Comparison of ENCODE assay signal across 17 cellular contexts in genomic region chr17:4017377-4017776, GRCh38. TPM values are rescaled to one million over a fixed set of nuclear protein-coding genes. Genes with fewer than 3 reads are reported as not detected.
A peak's percentile ranks its signal among the peaks of the same experiment; 100 is the strongest.
DNase-seq lines count a peak whose midpoint lies in the region; ATAC-seq, FAIRE-seq and TF ChIP-seq lines count a peak whose summit lies in the region.
"Had no signal": no experiment of that assay in that cellular context is flagged by ENCODE, and none has a peak within 500 bp of the region (broad histone marks: within the 10 kb centered on the region; RNA-seq: fewer than 3 reads in every experiment).

No MANE protein-coding gene starts in this region.

- no peaks in the 10 kb centered on the region for H3K27me3 ChIP-seq in KMS-11 (ENCODE audit: insufficient read depth, low read depth)
- H3K27me3 ChIP-seq in bronchial epithelial cell (ENCODE audit: control insufficient read depth, insufficient read depth, low read length): no peaks in the 10 kb centered on the region
- H3K27me3 ChIP-seq in neuronal stem cell (ENCODE audit: control insufficient read depth in 3 of 3, insufficient read depth in 3 of 3, low read depth in 1 of 3, low read length in 3 of 3): no peaks in the 10 kb centered on the region
- H3K27me3 ChIP-seq in HAP-1 (ENCODE audit: low read depth): no peaks in the 10 kb centered on the region
- H3K27me3 ChIP-seq: left lung had no signal

- no peaks in the 10 kb centered on the region for H4K20me1 ChIP-seq in KMS-11 (ENCODE audit: insufficient read depth)

- H3K9ac ChIP-seq in KMS-11 (no peak overlapping the region), neuronal stem cell (ENCODE audit: low read depth, low read length, poor library complexity) (no peak overlapping the region)

- in situ Hi-C loops in HAP-1 (cut with MboI; ENCODE audit: low sequenced_read_pairs): no loop called here

- no peak overlapping the region for H3K27ac Mint-ChIP-seq in naive thymus-derived CD8-positive, alpha-beta T cell

- no peak overlapping the region for H3K4ac ChIP-seq in neuronal stem cell (ENCODE audit: low read length)

- H3K79me1 ChIP-seq in neuronal stem cell (ENCODE audit: low read depth, low read length): no peaks in the 10 kb centered on the region

- H3K4me1 ChIP-seq in KMS-11 (ENCODE audit: low read depth, poor library complexity, severe bottlenecking) (no peaks in the 10 kb centered on the region), neuronal stem cell (ENCODE audit: control insufficient read depth in 2 of 2, insufficient read depth in 1 of 2, low read depth in 1 of 2, low read length in 2 of 2) (no peaks in the 10 kb centered on the region), HAP-1 (no peaks in the 10 kb centered on the region)
- H3K4me1 ChIP-seq: left lung had no signal

- no peak for ATAC-seq in naive thymus-derived CD8-positive, alpha-beta T cell
- ATAC-seq: left lung; naive thymus-derived CD4-positive, alpha-beta T cell; stimulated activated naive CD8-positive, alpha-beta T cell treated with anti-CD3 and anti-CD28 coated beads, Interleukin-15, amount 100 ng/mL, for 72 hours had no signal

- H2BK12ac ChIP-seq in neuronal stem cell (ENCODE audit: low read length): no peak overlapping the region

- no peak overlapping the region for H4K91ac ChIP-seq in neuronal stem cell (ENCODE audit: low read depth, low read length, poor library complexity)

- no peak overlapping the region for H3K27ac ChIP-seq in KMS-11
- no peak overlapping the region for H3K27ac ChIP-seq in neuronal stem cell (replicated peaks; ENCODE audit: low read length)
- H3K27ac ChIP-seq in RWPE1: no peak overlapping the region
- H3K27ac ChIP-seq: C4-2B, HL-60, left lung had no signal

- no peak overlapping the region for H2BK120ac ChIP-seq in neuronal stem cell (ENCODE audit: low read depth, low read length)

- H3K23ac ChIP-seq in neuronal stem cell (ENCODE audit: low read depth, low read length, poor library complexity): no peak overlapping the region

- H3K4me2 ChIP-seq in KMS-11: no peak overlapping the region
- no peak overlapping the region for H3K4me2 ChIP-seq in neuronal stem cell (ENCODE audit: insufficient read depth, low read length, poor library complexity, severe bottlenecking)

- H2AK5ac ChIP-seq in neuronal stem cell (ENCODE audit: low read depth, low read length): no peak overlapping the region

- DNase-seq in GM10248 (ENCODE audit: extremely low spot score): no peak
- DNase-seq in bronchial epithelial cell (ENCODE audit: low read depth): no peak
- DNase-seq in neuronal stem cell (ENCODE audit: low spot score): no peak
- no peak for DNase-seq in RWPE1 (ENCODE audit: low spot score)
- no peak for DNase-seq in naive thymus-derived CD8-positive, alpha-beta T cell
- no peak for DNase-seq in amniotic stem cell (lab: John Stamatoyannopoulos, UW)
- DNase-seq in HAP-1 (ENCODE audit: low spot score in 2 of 2): no peak
- DNase-seq: activated CD8-positive, alpha-beta memory T cell treated with anti-CD3 and anti-CD28 coated beads for 24 hours; activated naive CD4-positive, alpha-beta T cell treated with Interleukin-2 at 50 U/mL for 16 hours; naive thymus-derived CD4-positive, alpha-beta T cell; NCI-H2227 treated with DMSO at 0.1 percent for 48 hours; stimulated activated naive CD8-positive, alpha-beta T cell treated with anti-CD3 and anti-CD28 coated beads, Interleukin-15, amount 100 ng/mL, for 72 hours; T1000 had no signal

- H2AFZ ChIP-seq in KMS-11 (ENCODE audit: low read depth) (no peak overlapping the region), neuronal stem cell (ENCODE audit: low read length) (no peak overlapping the region)

- H3K4me1 Mint-ChIP-seq in naive thymus-derived CD8-positive, alpha-beta T cell: peaks cover 0 to 2% (median 0%) of the 10 kb centered on the region in 4 donors
- H3K4me1 Mint-ChIP-seq: stimulated activated naive CD8-positive, alpha-beta T cell treated with anti-CD3 and anti-CD28 coated beads, Interleukin-15, amount 100 ng/mL, for 72 hours had no signal

- H3K36me3 ChIP-seq in KMS-11 (ENCODE audit: insufficient read depth) (no peaks in the 10 kb centered on the region), bronchial epithelial cell (ENCODE audit: control insufficient read depth, insufficient read depth, low read length) (peaks cover 33% of the 10 kb centered on the region), neuronal stem cell (replicated peaks in 1 of 2; ENCODE audit: control insufficient read depth in 2 of 2, insufficient read depth in 2 of 2, low read length in 2 of 2) (peaks cover 23 to 98% of the 10 kb centered on the region in 2 donors), HAP-1 (replicated peaks) (peaks cover 69% of the 10 kb centered on the region)

- CTCF ChIA-PET in GM10248 (lab: Yijun Ruan, JAX) (interaction anchor here (0.6 to 3.3 kb wide), 13 partner anchors 9 to 280 kb away, joined by 3 to 21 read pairs (median 3); no protein-coding TSS in a partner anchor), RWPE1 (lab: Yijun Ruan, JAX) (interaction anchor here (0.7 kb wide), 1 partner anchor 67 kb away, joined by 3 read pairs; no protein-coding TSS in a partner anchor)

- no peak overlapping the region for H3K4me3 Mint-ChIP-seq in naive thymus-derived CD8-positive, alpha-beta T cell
- H3K4me3 Mint-ChIP-seq: naive thymus-derived CD4-positive, alpha-beta T cell; stimulated activated naive CD8-positive, alpha-beta T cell treated with anti-CD3 and anti-CD28 coated beads, Interleukin-15, amount 100 ng/mL, for 72 hours had no signal

- H3K79me2 ChIP-seq in KMS-11 (ENCODE audit: insufficient read depth, low read depth): no peaks in the 10 kb centered on the region

- no peak overlapping the region for H4K8ac ChIP-seq in neuronal stem cell (ENCODE audit: low read depth, low read length)

- peak overlapping the region; percentile 44 for H3K18ac ChIP-seq in neuronal stem cell (ENCODE audit: low read length)

- H3K4me3 ChIP-seq in KMS-11 (IDR thresholded peaks at IDR 0.05; ENCODE audit: insufficient read depth, low read depth, low read length) (no peak overlapping the region), bronchial epithelial cell (ENCODE audit: low read depth, low read length) (no peak overlapping the region), neuronal stem cell (ENCODE audit: low read length in 2 of 2) (no peak overlapping the region), HAP-1 (no peak overlapping the region)
- H3K4me3 ChIP-seq: left lung had no signal

- no peak overlapping the region for H3K14ac ChIP-seq in neuronal stem cell (ENCODE audit: low read length)

- H2BK5ac ChIP-seq in neuronal stem cell (ENCODE audit: low read length): no peak overlapping the region

- peaks cover 0 to 2% of the 10 kb centered on the region in 2 donors for H3K9me3 ChIP-seq in neuronal stem cell (replicated peaks in 1 of 2; ENCODE audit: control insufficient read depth in 2 of 2, insufficient read depth in 1 of 2, low read depth in 1 of 2, low read length in 2 of 2)
- no peaks in the 10 kb centered on the region for H3K9me3 ChIP-seq in HAP-1
- H3K9me3 ChIP-seq: left lung had no signal

- H3K27me3 Mint-ChIP-seq in naive thymus-derived CD8-positive, alpha-beta T cell: no peaks in the 10 kb centered on the region
- H3K27me3 Mint-ChIP-seq: naive thymus-derived CD4-positive, alpha-beta T cell; stimulated activated naive CD8-positive, alpha-beta T cell treated with anti-CD3 and anti-CD28 coated beads, Interleukin-15, amount 100 ng/mL, for 72 hours had no signal

- H3K9me3 Mint-ChIP-seq in naive thymus-derived CD8-positive, alpha-beta T cell: no peaks in the 10 kb centered on the region
- H3K9me3 Mint-ChIP-seq: stimulated activated naive CD8-positive, alpha-beta T cell treated with anti-CD3 and anti-CD28 coated beads, Interleukin-15, amount 100 ng/mL, for 72 hours had no signal

- peaks cover 0 to 94% (median 49%) of the 10 kb centered on the region in 3 donors for H3K36me3 Mint-ChIP-seq in naive thymus-derived CD8-positive, alpha-beta T cell

- POLR2A ChIA-PET in GM10248 (lab: Yijun Ruan, JAX): no interaction called here
- POLR2A ChIA-PET in RWPE1 (lab: Yijun Ruan, JAX; ENCODE audit: low non-redundant PET): no interaction called here
- POLR2A ChIA-PET in naive thymus-derived CD8-positive, alpha-beta T cell (lab: Charles Lee): interaction anchor here (0.5 kb wide), 1 partner anchor 461 kb away, joined by 4 read pairs; no protein-coding TSS in a partner anchor

- no peak for FAIRE-seq in bronchial epithelial cell (lab: Jason Lieb, UNC)

- TF ChIP-seq CTCF in GM10248 (IDR thresholded peaks at IDR 0.05; ENCODE audit: control extremely low read depth, extremely low read depth, low read depth, missing control alignments) (peak; percentile 20), KMS-11 (conservative IDR thresholded peaks at IDR 0.05; ENCODE audit: low read depth, low read length) (peak; percentile 36), bronchial epithelial cell (IDR thresholded peaks at IDR 0.05; ENCODE audit: insufficient read depth, low read length, severe bottlenecking) (peak; percentile 18), RWPE1 (conservative IDR thresholded peaks at IDR 0.05; ENCODE audit: low read depth) (no peak)

- WGBS in neuronal stem cell (ENCODE audit: extremely low coverage in 2 of 2, insufficient read length in 2 of 2, insufficient replicate concordance in 1 of 2), 2 donors: no CpG with 5 or more reads among the region's 18 CpGs

- no peak overlapping the region for H2BK15ac ChIP-seq in neuronal stem cell (ENCODE audit: low read length)

RNA-seq across cellular contexts. Expression of gene ATP2A3, which starts 53.1 kb away (rescaled TPM):
- total RNA-seq in bronchial epithelial cell: under 0.01 and 0.13 TPM in 2 replicates
- polyA plus RNA-seq in neuronal stem cell (2013, experiment 1 of 2): 1.7 TPM
- 2.6 TPM for polyA plus RNA-seq in neuronal stem cell (2013, experiment 2 of 2)
- 100 to 1,000 TPM; 140 to 144 TPM for total RNA-seq in naive thymus-derived CD8-positive, alpha-beta T cell
- polyA plus RNA-seq in naive thymus-derived CD8-positive, alpha-beta T cell: 10 to 100 TPM; 37.4 to 71.3 (median 47.7) TPM

Comparison
In these comparisons a context has a peak if more than half of its experiments do, and no peak if none do; other contexts are left out.
1. RNA of gene ATP2A3, which starts 53.1 kb away (total RNA-seq): 140 to 144 TPM in naive thymus-derived CD8-positive, alpha-beta T cell; under 0.01 to 0.13 TPM in bronchial epithelial cell; every median in the first group is over 100 times any median in the second.